ENCODE assay signal across 15 cellular contexts in genomic region chr11:8652140-8652539, GRCh38. TPM values are rescaled to one million over a fixed set of nuclear protein-coding genes. Genes with fewer than 3 reads are reported as not detected.
A peak's percentile ranks its signal among the peaks of the same experiment; 100 is the strongest.
DNase-seq lines count a peak whose midpoint lies in the region; ATAC-seq, FAIRE-seq and TF ChIP-seq lines count a peak whose summit lies in the region.
"Had no signal": no experiment of that assay in that cellular context is flagged by ENCODE, and none has a peak within 500 bp of the region (broad histone marks: within the 10 kb centered on the region; RNA-seq: fewer than 3 reads in every experiment).

No MANE protein-coding gene starts in this region.

- in situ Hi-C loops in ACHN (cut with HindIII; ENCODE audit: low pct_ligation_motif_present, low pct_unique_long_range_greater_than_20kb, low sequenced_read_pairs): no loop called here

- H3K9me3 ChIP-seq in lower lobe of right lung: no peaks in the 10 kb centered on the region
- H3K9me3 ChIP-seq: neutrophil, SJSA1, stomach had no signal

- H3K27me3 ChIP-seq in lower lobe of right lung (ENCODE audit: low read depth): no peaks in the 10 kb centered on the region
- H3K27me3 ChIP-seq: neutrophil, SJSA1, stomach had no signal

- H3K27ac ChIP-seq in lower lobe of right lung: no peak overlapping the region
- H3K27ac ChIP-seq: neutrophil, SJSA1, stomach had no signal

- peak; percentile 89 for FAIRE-seq in H54 (lab: Jason Lieb, UNC)
- FAIRE-seq: HepG2 had no signal

- intact Hi-C loops in lower lobe of right lung (cut with DNase I): no loop called here

- no peak overlapping the region for H3K4me3 ChIP-seq in lower lobe of right lung
- H3K4me3 ChIP-seq: SJSA1, stomach had no signal

- no peak for TF ChIP-seq POLR2A in H54 (IDR thresholded peaks at IDR 0.05; ENCODE audit: low read depth, low read length)

- no peaks in the 10 kb centered on the region for H3K4me1 ChIP-seq in lower lobe of right lung
- H3K4me1 ChIP-seq: stomach had no signal

- no peak for TF ChIP-seq CTCF in lower lobe of right lung (IDR thresholded peaks at IDR 0.05)

- ATAC-seq in lower lobe of right lung: no peak
- ATAC-seq in HG03469 (IDR thresholded peaks at IDR 0.05; ENCODE audit: unreplicated experiment): no peak
- ATAC-seq: effector memory CD8-positive, alpha-beta T cell; HepG2 had no signal

- DNase-seq in ACHN (peak; percentile 86), H54 (ENCODE audit: insufficient read length, low spot score) (peak; percentile 65), amniotic epithelial cell (ENCODE audit: low read depth) (peak; percentile 97), hepatic stellate cell (ENCODE audit: low spot score) (peak; percentile 74), T-helper 9 cell (no peak), OCI-M1 (lab: John Stamatoyannopoulos, UW) (no peak), lower lobe of right lung (no peak)
- DNase-seq: activated CD4-positive, CD25-positive, alpha-beta regulatory T cell treated with anti-CD3 and anti-CD28 coated beads, Interleukin-2, amount 50 U/mL, for 72 hours; effector memory CD8-positive, alpha-beta T cell; stimulated activated CD4-positive, alpha-beta T cell treated with anti-CD3 and anti-CD28 coated beads, Interleukin-2, amount 100 ng/mL, for 24 hours; stomach had no signal

- H3K36me3 ChIP-seq in lower lobe of right lung: peaks cover 26% of the 10 kb centered on the region
- H3K36me3 ChIP-seq: SJSA1 had no signal

RNA-seq across cellular contexts. Expression of gene TRIM66, which starts 30.3 kb away (rescaled TPM):
- 11.0 TPM for total RNA-seq in lower lobe of right lung

RNA-seq across cellular contexts. Expression of gene RPL27A, which starts 30.5 kb away (rescaled TPM):
- 920 TPM for total RNA-seq in lower lobe of right lung

RNA-seq across cellular contexts. Expression of gene STK33, which starts 58.1 kb away (rescaled TPM):
- 17.3 TPM for total RNA-seq in lower lobe of right lung

Comparison
In these comparisons a context has a peak if more than half of its experiments do, and no peak if none do; other contexts are left out.
1. DNase-seq: peak in ACHN (single experiment), H54 (single experiment), amniotic epithelial cell (single experiment) and hepatic stellate cell (single experiment); none in T-helper 9 cell (single experiment), OCI-M1 (single experiment) and lower lobe of right lung (single experiment).